11 cellular contexts compared by ENCODE assay signal in genomic region chr1:91864017-91864700, GRCh38. TPM values are rescaled to one million over a fixed set of nuclear protein-coding genes. Genes with fewer than 3 reads are reported as not detected.
DNase-seq lines count a peak whose midpoint lies in the region; ATAC-seq and TF ChIP-seq lines count a peak whose summit lies in the region.
"Had no signal": no experiment of that assay in that cellular context is flagged by ENCODE, and none has a peak within 500 bp of the region (broad histone marks: within the 10 kb centered on the region; RNA-seq: fewer than 3 reads in every experiment).

No MANE protein-coding gene starts in this region.

- no peak overlapping the region for H3K4me3 ChIP-seq in fibroblast of mammary gland (ENCODE audit: control insufficient read depth, low read depth, low read length)
- H3K4me3 ChIP-seq: cardiac muscle cell had no signal

- DNase-seq in HCEC 1CT (peak; percentile 68), RPMI7951 (ENCODE audit: low read depth) (peak; percentile 71), fibroblast of mammary gland (ENCODE audit: low read depth) (peak; percentile 74), renal cortical epithelial cell (ENCODE audit: low read depth) (peak; percentile 68), chondrocyte (ENCODE audit: low spot score) (no peak)
- DNase-seq: DMS79, KG1 had no signal

- H3K9me3 Mint-ChIP-seq in chondrocyte (ENCODE audit: low read depth): no peaks in the 10 kb centered on the region

- ATAC-seq in GM18502 (IDR thresholded peaks at IDR 0.05; ENCODE audit: poor library complexity, unreplicated experiment): no peak
- no peak for ATAC-seq in HG03045 (IDR thresholded peaks at IDR 0.05; ENCODE audit: unreplicated experiment)
- no peak for ATAC-seq in GM18517 (IDR thresholded peaks at IDR 0.05; ENCODE audit: unreplicated experiment)

- peaks cover 12% of the 10 kb centered on the region for H3K4me1 Mint-ChIP-seq in chondrocyte (ENCODE audit: low read depth)

- peaks cover 4% of the 10 kb centered on the region for H3K27me3 Mint-ChIP-seq in chondrocyte (ENCODE audit: low read depth)

- H3K27ac Mint-ChIP-seq in chondrocyte (ENCODE audit: unreplicated experiment): no peak overlapping the region

- no peaks in the 10 kb centered on the region for H3K36me3 Mint-ChIP-seq in chondrocyte (ENCODE audit: low read depth)

- no peak overlapping the region for H3K4me3 Mint-ChIP-seq in chondrocyte (ENCODE audit: unreplicated experiment)

- TF ChIP-seq CTCF in fibroblast of mammary gland (conservative IDR thresholded peaks at IDR 0.05; ENCODE audit: control insufficient read depth, insufficient read depth, low read depth, low read length) (no peak), chondrocyte (IDR thresholded peaks at IDR 0.05) (no peak)

RNA-seq across cellular contexts. Expression of gene TGFBR3, which starts 21.8 kb away (rescaled TPM):
- 4.5 and 7.3 TPM in 2 replicates for total RNA-seq in RPMI7951 (2014; rRNA removed; shearing (Covaris generic))
- total RNA-seq in renal cortical epithelial cell (4.0 and 11.0 TPM in 2 replicates), chondrocyte (0.80 to 2.8 TPM (median 1.4 TPM) in 3 replicates)
